1 cellular context compared by ENCODE assay signal in genomic region chr16:57283214-57283955, GRCh38.
TF ChIP-seq lines count a peak whose summit lies in the region.

No MANE protein-coding gene starts in this region.

TF ChIP-seq in H1, 55 proteins besides CTCF, POLR2A, EP300 and RAD21 (continued from another document):
- no peak for TF ChIP-seq CBX8 (IDR thresholded peaks at IDR 0.05; ENCODE audit: borderline replicate concordance, low read depth, low read length)
